Comparison of ENCODE assay signal across 32 cellular contexts in genomic region chr4:79364048-79364447, GRCh38. TPM values are rescaled to one million over a fixed set of nuclear protein-coding genes. Genes with fewer than 3 reads are reported as not detected.
"Had no signal": no experiment of that assay in that cellular context is flagged by ENCODE, and none has a peak within 500 bp of the region (broad histone marks: within the 10 kb centered on the region; RNA-seq: fewer than 3 reads in every experiment).

No MANE protein-coding gene starts in this region.

- H3K4me1 ChIP-seq: heart right ventricle, parathyroid adenoma, prostate gland, right lobe of liver, spleen, tibial artery, upper lobe of left lung, uterus had no signal

- DNase-seq: dorsolateral prefrontal cortex; effector CD8-positive, alpha-beta T cell; heart right ventricle; hypothalamus; kidney glomerular epithelial cell; mesendoderm; naive B cell; right lobe of liver; spleen; stimulated activated CD4-positive, alpha-beta T cell treated with anti-CD3 and anti-CD28 coated beads, Interleukin-15, amount 100 ng/mL, for 24 hours; stimulated activated CD4-positive, alpha-beta T cell treated with anti-CD3 and anti-CD28 coated beads, Interleukin-1b, Interleukin-23, amount 100 ng/mL, for 48 hours; stimulated activated CD4-positive, alpha-beta T cell treated with anti-CD3 and anti-CD28 coated beads, Interleukin-4, amount 100 ng/mL, for 24 hours; tibial artery; uterus had no signal

- H3K36me3 Mint-ChIP-seq: naive B cell; stimulated activated memory B cell treated with anti-CD40 and anti-IgM and Interleukin-4, amounts not matched to agents 10 μg/mL and 1 μg/mL and 100 μg/mL, for 72 hours had no signal

- H3K9me3 Mint-ChIP-seq: naive B cell; nephron; stimulated activated memory B cell treated with anti-CD40 and anti-IgM and Interleukin-4, amounts not matched to agents 10 μg/mL and 1 μg/mL and 100 μg/mL, for 72 hours; stimulated activated naive CD8-positive, alpha-beta T cell treated with anti-CD3 and anti-CD28 coated beads, Interleukin-15, Interleukin-2, amounts not matched to agents 100 ng/mL and 50 ng/mL, for 24 hours had no signal

- ATAC-seq: esophagus mucosa; heart right ventricle; right lobe of liver; stimulated activated memory B cell treated with anti-CD40 and anti-IgM and Interleukin-4, amounts not matched to agents 10 μg/mL and 1 μg/mL and 100 μg/mL, for 72 hours had no signal

- H3K4me3 ChIP-seq: dorsolateral prefrontal cortex, heart right ventricle, prostate gland, right lobe of liver, spleen, tibial artery, upper lobe of left lung, uterus had no signal

- FAIRE-seq: endometrium, islet of Langerhans had no signal

- H3K27ac Mint-ChIP-seq: naive B cell; nephron; stimulated activated memory B cell treated with anti-CD40 and anti-IgM and Interleukin-4, amounts not matched to agents 10 μg/mL and 1 μg/mL and 100 μg/mL, for 72 hours; stimulated activated naive CD8-positive, alpha-beta T cell treated with anti-CD3 and anti-CD28 coated beads, Interleukin-15, Interleukin-2, amounts not matched to agents 100 ng/mL and 50 ng/mL, for 24 hours had no signal

- H3K27me3 ChIP-seq: dorsolateral prefrontal cortex, heart right ventricle, right lobe of liver, spleen, tibial artery, upper lobe of left lung, uterus had no signal

- H3K27me3 Mint-ChIP-seq: stimulated activated memory B cell treated with anti-CD40 and anti-IgM and Interleukin-4, amounts not matched to agents 10 μg/mL and 1 μg/mL and 100 μg/mL, for 72 hours; stimulated activated naive CD8-positive, alpha-beta T cell treated with anti-CD3 and anti-CD28 coated beads, Interleukin-15, Interleukin-2, amounts not matched to agents 100 ng/mL and 50 ng/mL, for 24 hours had no signal

- H3K36me3 ChIP-seq: heart right ventricle, prostate gland, right lobe of liver, spleen, tibial artery, upper lobe of left lung, uterus had no signal

- H3K4me3 Mint-ChIP-seq: naive B cell; nephron; stimulated activated memory B cell treated with anti-CD40 and anti-IgM and Interleukin-4, amounts not matched to agents 10 μg/mL and 1 μg/mL and 100 μg/mL, for 72 hours; stimulated activated naive CD8-positive, alpha-beta T cell treated with anti-CD3 and anti-CD28 coated beads, Interleukin-15, Interleukin-2, amounts not matched to agents 100 ng/mL and 50 ng/mL, for 24 hours had no signal

- H3K9me3 ChIP-seq: heart right ventricle, prostate gland, right lobe of liver, spleen, tibial artery, upper lobe of left lung, uterus had no signal

- H3K4me1 Mint-ChIP-seq: naive B cell; stimulated activated memory B cell treated with anti-CD40 and anti-IgM and Interleukin-4, amounts not matched to agents 10 μg/mL and 1 μg/mL and 100 μg/mL, for 72 hours had no signal

RNA-seq across cellular contexts. Expression of gene NAA11, which starts 38.2 kb away (rescaled TPM):
- total RNA-seq: esophagus mucosa, fibroblast of lung, frontal cortex, glomerular endothelial cell, heart right ventricle, liver, lung microvascular endothelial cell, omental fat pad, renal cortical epithelial cell, right lobe of liver, skeletal muscle tissue, spleen, temporal lobe, upper lobe of left lung had no signal
- polyA plus RNA-seq: fibroblast of lung, heart right ventricle, liver, spleen had no signal

RNA-seq across cellular contexts. Expression of gene GK2, which starts 44.0 kb away (rescaled TPM):
- total RNA-seq: dorsolateral prefrontal cortex, esophagus mucosa, fibroblast of lung, frontal cortex, glomerular endothelial cell, heart right ventricle, liver, lung microvascular endothelial cell, omental fat pad, renal cortical epithelial cell, right lobe of liver, skeletal muscle tissue, spleen, temporal lobe, upper lobe of left lung, uterus had no signal
- polyA plus RNA-seq: fibroblast of lung, heart right ventricle, liver, spleen had no signal
